In genomic region chr22:42343551-42344081, GRCh38 we compare ENCODE assay signal across 9 cellular contexts.
A peak's percentile ranks its signal among the peaks of the same experiment; 100 is the strongest.
DNase-seq lines count a peak whose midpoint lies in the region; ATAC-seq and TF ChIP-seq lines count a peak whose summit lies in the region.
"Had no signal": no experiment of that assay in that cellular context is flagged by ENCODE, and none has a peak within 500 bp of the region (broad histone marks: within the 10 kb centered on the region; RNA-seq: fewer than 3 reads in every experiment).

No MANE protein-coding gene starts in this region.

- no peaks in the 10 kb centered on the region for H3K4me1 ChIP-seq in H9 (ENCODE audit: insufficient read depth, low read length)

- no peak overlapping the region for H2BK20ac ChIP-seq in H9 (ENCODE audit: low read depth, low read length, poor library complexity, severe bottlenecking)

- no peak overlapping the region for H4K8ac ChIP-seq in H9 (replicated peaks; ENCODE audit: insufficient read length, low read depth, low read length)

- H3K23ac ChIP-seq in H9 (ENCODE audit: insufficient read length, low read depth, low read length), result no peak overlapping the region

- H4K20me1 ChIP-seq in H9 (ENCODE audit: control insufficient read depth, insufficient read depth, insufficient read length), result no peaks in the 10 kb centered on the region

- no peak overlapping the region for H3T11ph ChIP-seq in H9 (ENCODE audit: low read length)

- no peak overlapping the region for H2BK15ac ChIP-seq in H9 (ENCODE audit: low read depth, low read length)

- H3K4me3 Mint-ChIP-seq in activated T-cell treated with anti-CD3 and anti-CD28 coated beads, Interleukin-2, amount 50 U/mL, for 72 hours, result no peak overlapping the region
- H3K4me3 Mint-ChIP-seq in H9, result no peak overlapping the region

- no CpG with 5 or more reads among the region's 93 CpGs for WGBS in H9 (ENCODE audit: extremely low coverage, insufficient read length, low lambda C conversion rate)

- no peaks in the 10 kb centered on the region for H3K36me3 Mint-ChIP-seq in activated T-cell treated with anti-CD3 and anti-CD28 coated beads, Interleukin-2, amount 50 U/mL, for 72 hours (ENCODE audit: insufficient read depth in 2 of 2)
- no peaks in the 10 kb centered on the region for H3K36me3 Mint-ChIP-seq in H9 (ENCODE audit: insufficient read depth in 1 of 3, low read depth in 3 of 3)

- H3K23me2 ChIP-seq in H9 (ENCODE audit: insufficient read length, low read depth, low read length, poor library complexity, severe bottlenecking), result peaks cover 6% of the 10 kb centered on the region

- no peaks in the 10 kb centered on the region for H3K9me3 Mint-ChIP-seq in activated T-cell treated with anti-CD3 and anti-CD28 coated beads, Interleukin-2, amount 50 U/mL, for 72 hours
- no peaks in the 10 kb centered on the region for H3K9me3 Mint-ChIP-seq in H9

- H2BK5ac ChIP-seq in H9 (ENCODE audit: insufficient read length, low read length), result no peak overlapping the region

- no peak overlapping the region for H2BK120ac ChIP-seq in H9 (ENCODE audit: low read depth, low read length, poor library complexity, severe bottlenecking)

- in situ Hi-C loops in ACHN (cut with HindIII; ENCODE audit: low pct_ligation_motif_present, low pct_unique_long_range_greater_than_20kb, low sequenced_read_pairs) (no loop called here), G401 (cut with HindIII; ENCODE audit: low sequenced_read_pairs) (no loop called here)

- H3K27ac ChIP-seq in H9 (ENCODE audit: insufficient read length, low read depth, low read length), result no peak overlapping the region
- H3K27ac ChIP-seq: epithelial cell of prostate had no signal

- H3K27me3 ChIP-seq in H9 (ENCODE audit: insufficient read depth, low read length), result no peaks in the 10 kb centered on the region

- no peak overlapping the region for H3K14ac ChIP-seq in H9 (ENCODE audit: insufficient read depth, low read length)

- H3K27ac Mint-ChIP-seq in activated T-cell treated with anti-CD3 and anti-CD28 coated beads, Interleukin-2, amount 50 U/mL, for 72 hours, result no peak overlapping the region
- H3K27ac Mint-ChIP-seq in H9, result no peak overlapping the region

- no peak for TF ChIP-seq CTCF in H9 (conservative IDR thresholded peaks at IDR 0.05)

- no peak overlapping the region for H3K56ac ChIP-seq in H9 (ENCODE audit: insufficient read length, low read depth, low read length)

- no peak overlapping the region for H4K91ac ChIP-seq in H9 (ENCODE audit: insufficient read length, low read depth, low read length)

- H3K79me2 ChIP-seq in H9 (ENCODE audit: insufficient read depth, low read length), result no peaks in the 10 kb centered on the region; the same call in 1 of the 2 replicates

- H3K9ac ChIP-seq in H9 (ENCODE audit: extremely low read depth, insufficient read length, low read length), result no peak overlapping the region

- no peak overlapping the region for H3K18ac ChIP-seq in H9 (ENCODE audit: insufficient read length, low read depth, low read length)

- H3K4me1 Mint-ChIP-seq in activated T-cell treated with anti-CD3 and anti-CD28 coated beads, Interleukin-2, amount 50 U/mL, for 72 hours (ENCODE audit: low read depth), result no peaks in the 10 kb centered on the region
- H3K4me1 Mint-ChIP-seq in H9, result peaks cover 26 to 39% of the 10 kb centered on the region in 2 experiments

- no peak overlapping the region for H3K4me2 ChIP-seq in H9 (ENCODE audit: insufficient read depth, insufficient read length, low read length)

- DNase-seq in ACHN, result peak; percentile 38
- DNase-seq in ELR (ENCODE audit: low read depth), result peak; percentile 21
- peak in 1 of 2 donors; percentile 25 for DNase-seq in activated T-cell treated with anti-CD3 and anti-CD28 coated beads, Interleukin-2, amount 50 U/mL, for 72 hours
- no peak for DNase-seq in left lobe of liver (ENCODE audit: low spot score)
- no peak for DNase-seq in G401 (ENCODE audit: low spot score)
- no peak for DNase-seq in H9

- no peak overlapping the region for H4K5ac ChIP-seq in H9 (ENCODE audit: insufficient read length, low read depth, low read length)

- H2BK12ac ChIP-seq in H9 (ENCODE audit: insufficient read length, low read depth, low read length), result no peak overlapping the region

- H3K9me3 ChIP-seq in H9 (ENCODE audit: control insufficient read depth, low read depth, low read length), result no peaks in the 10 kb centered on the region

- no peaks in the 10 kb centered on the region for H3K79me1 ChIP-seq in H9 (ENCODE audit: insufficient read depth, low read depth, low read length, poor library complexity, severe bottlenecking)

- peak; percentile 77 to 81 for ATAC-seq in activated T-cell treated with anti-CD3 and anti-CD28 coated beads, Interleukin-2, amount 50 U/mL, for 72 hours (replicated peaks in 1 of 2)
- ATAC-seq in left lobe of liver (peak; percentile 54), GM18519 (IDR thresholded peaks at IDR 0.05; ENCODE audit: low FRiP score, unreplicated experiment) (no peak), GM21825 (IDR thresholded peaks at IDR 0.05; ENCODE audit: unreplicated experiment) (no peak)

- no peak overlapping the region for H2AFZ ChIP-seq in H9 (ENCODE audit: low read length)

- no peak overlapping the region for H3K4ac ChIP-seq in H9 (ENCODE audit: low read depth, low read length)

- no peaks in the 10 kb centered on the region for H3K27me3 Mint-ChIP-seq in activated T-cell treated with anti-CD3 and anti-CD28 coated beads, Interleukin-2, amount 50 U/mL, for 72 hours (ENCODE audit: low read depth)
- H3K27me3 Mint-ChIP-seq in H9 (ENCODE audit: low read depth), result peaks cover 34% of the 10 kb centered on the region

- H2AK5ac ChIP-seq in H9 (ENCODE audit: insufficient read length, low read length), result no peak overlapping the region

Comparison
In these comparisons a context has a peak if more than half of its experiments do, and no peak if none do; other contexts are left out.
1. DNase-seq: peak in ACHN (single experiment) and ELR (single experiment); none in left lobe of liver (single experiment), G401 (single experiment) and H9 (single experiment).
2. ATAC-seq: peak in activated T-cell treated with anti-CD3 and anti-CD28 coated beads, Interleukin-2, amount 50 U/mL, for 72 hours (2 of 2) and left lobe of liver (single experiment); none in GM18519 (single experiment) and GM21825 (single experiment).